Comparison of ENCODE assay signal across 16 cellular contexts in genomic region chr2:77008925-77009706, GRCh38.
A peak's percentile ranks its signal among the peaks of the same experiment; 100 is the strongest.
DNase-seq lines count a peak whose midpoint lies in the region; ATAC-seq and TF ChIP-seq lines count a peak whose summit lies in the region.
"Had no signal": no experiment of that assay in that cellular context is flagged by ENCODE, and none has a peak within 500 bp of the region (broad histone marks: within the 10 kb centered on the region; RNA-seq: fewer than 3 reads in every experiment).

No MANE protein-coding gene starts in this region.

- H3K4me3 ChIP-seq in mesendoderm (ENCODE audit: low read length), result no peak overlapping the region

- H3K36me3 Mint-ChIP-seq in brain, result no peaks in the 10 kb centered on the region
- H3K36me3 Mint-ChIP-seq: naive B cell, T-cell had no signal

- no peak overlapping the region for H3K27ac ChIP-seq in mesendoderm (ENCODE audit: low read depth, low read length)

- no peaks in the 10 kb centered on the region for H3K36me3 ChIP-seq in mesendoderm (ENCODE audit: control insufficient read depth, insufficient read depth, low read length)

- H3K9me3 Mint-ChIP-seq in brain, result peaks cover 0 to 12% (median 0%) of the 10 kb centered on the region in 5 experiments

- no peak overlapping the region for H2BK120ac ChIP-seq in mesendoderm (ENCODE audit: low read depth, low read length)

- DNase-seq in DMS53 (lab: John Stamatoyannopoulos, UW) (peak; percentile 84), NCI-H2227 (lab: John Stamatoyannopoulos, UW; ENCODE audit: unreplicated experiment) (peak; percentile 50), mesendoderm (peak; percentile 42), NCI-H1105 (lab: John Stamatoyannopoulos, UW) (no peak)
- no peak for DNase-seq in activated CD8-positive, alpha-beta memory T cell treated with anti-CD3 and anti-CD28 coated beads, Interleukin-2, amount 50 U/mL, for 4 hours
- DNase-seq: activated CD4-positive, alpha-beta T cell treated with anti-CD3 and anti-CD28 coated beads for 36 hours; activated T-cell treated with anti-CD3 and anti-CD28 coated beads, Interleukin-2, amount 50 U/mL, for 1 hour; amygdala; DMS153; naive B cell; NCI-H187 treated with DMSO at 0.1 percent for 48 hours; retina; T-cell had no signal

- no peak overlapping the region for H2BK15ac ChIP-seq in mesendoderm (replicated peaks; ENCODE audit: low read depth)

- no peak overlapping the region for H3K4me2 ChIP-seq in mesendoderm (ENCODE audit: low read length)

- ATAC-seq in HG02885 (IDR thresholded peaks at IDR 0.05; ENCODE audit: poor library complexity, unreplicated experiment) (no peak), GM19324 (IDR thresholded peaks at IDR 0.05; ENCODE audit: low FRiP score, unreplicated experiment) (no peak)
- ATAC-seq: activated CD4-positive, alpha-beta T cell treated with anti-CD3 and anti-CD28 coated beads for 36 hours; T-cell had no signal

- H3K79me2 ChIP-seq in mesendoderm (ENCODE audit: control insufficient read depth, insufficient read depth, low read length), result no peaks in the 10 kb centered on the region

- no CpG with 5 or more reads among the region's 5 CpGs for WGBS in mesendoderm (ENCODE audit: extremely low coverage, insufficient coverage, low lambda C conversion rate)

- H3K56ac ChIP-seq in mesendoderm (ENCODE audit: low read length), result no peak overlapping the region

- H2AK5ac ChIP-seq in mesendoderm (ENCODE audit: low read length), result no peak overlapping the region

- H3K79me1 ChIP-seq in mesendoderm (ENCODE audit: low read length), result no peaks in the 10 kb centered on the region

- peak overlapping the region in 2 of 5 experiments; percentile 26 to 68 for H3K4me3 Mint-ChIP-seq in brain
- H3K4me3 Mint-ChIP-seq: activated CD4-positive, alpha-beta T cell treated with anti-CD3 and anti-CD28 coated beads for 36 hours; naive B cell; T-cell had no signal

- peak overlapping the region; percentile 47 for H3K18ac ChIP-seq in mesendoderm (ENCODE audit: low read length)

- no peak overlapping the region for H3K4ac ChIP-seq in mesendoderm (ENCODE audit: low read depth, low read length)

- H3K23ac ChIP-seq in mesendoderm (ENCODE audit: low read length), result no peak overlapping the region

- H4K5ac ChIP-seq in mesendoderm (ENCODE audit: low read length), result no peak overlapping the region

- H3K4me1 Mint-ChIP-seq in brain, result peaks cover 59% of the 10 kb centered on the region
- H3K4me1 Mint-ChIP-seq: activated CD4-positive, alpha-beta T cell treated with anti-CD3 and anti-CD28 coated beads for 36 hours; naive B cell; T-cell had no signal

- H3K27me3 Mint-ChIP-seq in brain, result peaks cover 4% of the 10 kb centered on the region
- H3K27me3 Mint-ChIP-seq: activated CD4-positive, alpha-beta T cell treated with anti-CD3 and anti-CD28 coated beads for 36 hours; naive B cell; T-cell had no signal

- no peak overlapping the region for H2BK5ac ChIP-seq in mesendoderm (ENCODE audit: low read length)

- peaks cover 1% of the 10 kb centered on the region for H3K4me1 ChIP-seq in mesendoderm (ENCODE audit: control insufficient read depth, low read depth, low read length)

- no peaks in the 10 kb centered on the region for H3K27me3 ChIP-seq in mesendoderm (ENCODE audit: insufficient read depth, low read length, poor library complexity)

- peak overlapping the region; percentile 3 to 82 (median 61) for H3K27ac Mint-ChIP-seq in brain
- H3K27ac Mint-ChIP-seq: activated CD4-positive, alpha-beta T cell treated with anti-CD3 and anti-CD28 coated beads for 36 hours; naive B cell; T-cell had no signal

- no peak for TF ChIP-seq CTCF in brain (conservative IDR thresholded peaks at IDR 0.05)

- H4K8ac ChIP-seq in mesendoderm (ENCODE audit: low read depth, low read length), result peak overlapping the region; percentile 56

- no peak overlapping the region for H3K9ac ChIP-seq in mesendoderm (ENCODE audit: low read length)

Comparison
In these comparisons a context has a peak if more than half of its experiments do, and no peak if none do; other contexts are left out.
1. DNase-seq: peak in DMS53 (single experiment), NCI-H2227 (single experiment) and mesendoderm (single experiment); none in activated CD8-positive, alpha-beta memory T cell treated with anti-CD3 and anti-CD28 coated beads, Interleukin-2, amount 50 U/mL, for 4 hours (single experiment) and NCI-H1105 (single experiment).